In genomic region chr1:85225624-85226380, GRCh38 we compare ENCODE assay signal across 10 cellular contexts. TPM values are rescaled to one million over a fixed set of nuclear protein-coding genes. Genes with fewer than 3 reads are reported as not detected.
DNase-seq lines count a peak whose midpoint lies in the region; TF ChIP-seq lines count a peak whose summit lies in the region.
"Had no signal": no experiment of that assay in that cellular context is flagged by ENCODE, and none has a peak within 500 bp of the region (broad histone marks: within the 10 kb centered on the region; RNA-seq: fewer than 3 reads in every experiment).

No MANE protein-coding gene starts in this region.

- CTCF ChIA-PET in A673 (lab: Charles Lee) = interaction anchor here (0.5 kb wide), 1 partner anchor 34 kb away, joined by 3 read pairs; no protein-coding TSS in a partner anchor

- peak; percentile 74 for DNase-seq in A673 (ENCODE audit: low spot score)
- DNase-seq in colonic mucosa = no peak
- DNase-seq in mucosa of gallbladder (ENCODE audit: low spot score) = no peak
- DNase-seq in H9 = no peak
- DNase-seq in stimulated activated naive CD4-positive, alpha-beta T cell (lab: John Stamatoyannopoulos, UW) = no peak
- DNase-seq in breast epithelium (ENCODE audit: low spot score in 2 of 2) = no peak
- DNase-seq: occipital lobe; stimulated activated CD4-positive, alpha-beta T cell treated with anti-CD3 and anti-CD28 coated beads, Interleukin-4, amount 100 ng/mL, for 1 hour had no signal

- H3K9me3 ChIP-seq in A673 (ENCODE audit: low read depth, low read length, poor library complexity, severe bottlenecking) (no peaks in the 10 kb centered on the region), HUES64 (ENCODE audit: insufficient read depth, low read depth, low read length) (no peaks in the 10 kb centered on the region), colonic mucosa (no peaks in the 10 kb centered on the region), muscle layer of duodenum (ENCODE audit: control insufficient read depth in 1 of 2, low read length in 2 of 2) (no peaks in the 10 kb centered on the region), H9 (ENCODE audit: control insufficient read depth, low read depth, low read length) (no peaks in the 10 kb centered on the region), breast epithelium (no peaks in the 10 kb centered on the region)

- no peak overlapping the region; a peak in 1 of 5 replicates for H3K4me3 Mint-ChIP-seq in H9

- no peak overlapping the region for H3K23ac ChIP-seq in H9 (ENCODE audit: insufficient read length, low read depth, low read length)

- no peak overlapping the region for H2BK15ac ChIP-seq in H9 (ENCODE audit: low read depth, low read length)

- no peak overlapping the region for H4K91ac ChIP-seq in H9 (ENCODE audit: insufficient read length, low read depth, low read length)

- H3K27ac ChIP-seq in A673 (ENCODE audit: low read depth, low read length, poor library complexity, severe bottlenecking) (peak overlapping the region; percentile 19), HUES64 (ENCODE audit: low read depth, low read length) (peak overlapping the region; percentile 46), colonic mucosa (peak overlapping the region; percentile 13), muscle layer of duodenum (ENCODE audit: low read length) (peak overlapping the region; percentile 48), H9 (ENCODE audit: insufficient read length, low read depth, low read length) (no peak overlapping the region), breast epithelium (peak overlapping the region in 1 of 2 donors; percentile 26)

- H3K4me1 Mint-ChIP-seq in H9 = peaks cover 28 to 35% of the 10 kb centered on the region in 2 experiments

- H3K9me3 Mint-ChIP-seq in H9 = no peaks in the 10 kb centered on the region; a peak in 2 of 5 replicates

- H3K36me3 ChIP-seq in A673 (ENCODE audit: insufficient read depth, low read length, poor library complexity, severe bottlenecking) (no peaks in the 10 kb centered on the region), HUES64 (ENCODE audit: insufficient read depth, low read length) (no peaks in the 10 kb centered on the region), colonic mucosa (no peaks in the 10 kb centered on the region), muscle layer of duodenum (ENCODE audit: control insufficient read depth in 1 of 2, insufficient read depth in 2 of 2, low read length in 2 of 2) (no peaks in the 10 kb centered on the region), breast epithelium (no peaks in the 10 kb centered on the region)

- no peak overlapping the region for H3K56ac ChIP-seq in H9 (ENCODE audit: insufficient read length, low read depth, low read length)

- no peak overlapping the region for H2AK5ac ChIP-seq in H9 (ENCODE audit: insufficient read length, low read length)

- no peaks in the 10 kb centered on the region; the same call in none of the 2 replicates for H3K27me3 Mint-ChIP-seq in H9 (ENCODE audit: low read depth)

- no peaks in the 10 kb centered on the region for H3K79me1 ChIP-seq in H9 (ENCODE audit: insufficient read depth, low read depth, low read length, poor library complexity, severe bottlenecking)

- no peaks in the 10 kb centered on the region for H3K23me2 ChIP-seq in H9 (ENCODE audit: insufficient read length, low read depth, low read length, poor library complexity, severe bottlenecking)

- H2BK120ac ChIP-seq in H9 (ENCODE audit: low read depth, low read length, poor library complexity, severe bottlenecking) = no peak overlapping the region

- H3K4me3 ChIP-seq in A673 (ENCODE audit: low read depth, low read length, poor library complexity, severe bottlenecking) = no peak overlapping the region
- H3K4me3 ChIP-seq in HUES64 (ENCODE audit: low read length) = peak overlapping the region; percentile 24; the same call in 1 of the 2 replicates
- no peak overlapping the region for H3K4me3 ChIP-seq in colonic mucosa
- H3K4me3 ChIP-seq in muscle layer of duodenum (ENCODE audit: low read depth in 1 of 2, low read length in 2 of 2) = no peak overlapping the region
- no peak overlapping the region for H3K4me3 ChIP-seq in breast epithelium

- no peak overlapping the region for H3K4ac ChIP-seq in H9 (ENCODE audit: low read depth, low read length)

- POLR2A ChIA-PET in A673 (lab: Charles Lee; ENCODE audit: low non-redundant PET) = no interaction called here

- peaks cover 28% of the 10 kb centered on the region for H3K4me1 ChIP-seq in A673 (ENCODE audit: insufficient read depth, low read length, poor library complexity, severe bottlenecking)
- H3K4me1 ChIP-seq in HUES64 (ENCODE audit: insufficient read depth, low read length) = peaks cover 25% of the 10 kb centered on the region
- peaks cover 6% of the 10 kb centered on the region for H3K4me1 ChIP-seq in colonic mucosa
- peaks cover 7 to 15% of the 10 kb centered on the region in 2 donors for H3K4me1 ChIP-seq in muscle layer of duodenum (ENCODE audit: control insufficient read depth in 1 of 2, insufficient read depth in 2 of 2, low read length in 2 of 2)
- H3K4me1 ChIP-seq in H9 (ENCODE audit: insufficient read depth, low read length) = peaks cover 4% of the 10 kb centered on the region; the same call in 1 of the 2 replicates
- H3K4me1 ChIP-seq in breast epithelium = peaks cover 0 to 9% of the 10 kb centered on the region in 2 donors

- H3K27me3 ChIP-seq in A673 (replicated peaks; ENCODE audit: insufficient read depth, low read depth, low read length, poor library complexity) = no peaks in the 10 kb centered on the region
- H3K27me3 ChIP-seq in HUES64 (ENCODE audit: insufficient read depth, low read length) = no peaks in the 10 kb centered on the region
- no peaks in the 10 kb centered on the region for H3K27me3 ChIP-seq in colonic mucosa
- H3K27me3 ChIP-seq in muscle layer of duodenum (ENCODE audit: low read depth, low read length) = no peaks in the 10 kb centered on the region
- H3K27me3 ChIP-seq in H9 (ENCODE audit: insufficient read depth, low read length) = no peaks in the 10 kb centered on the region
- no peaks in the 10 kb centered on the region for H3K27me3 ChIP-seq in breast epithelium

- no peak overlapping the region for H2BK12ac ChIP-seq in H9 (ENCODE audit: insufficient read length, low read depth, low read length)

- H3T11ph ChIP-seq in H9 (ENCODE audit: low read length) = no peak overlapping the region

- intact Hi-C loops in A673 (cut with micrococcal nuclease; ENCODE audit: unreplicated experiment) = no loop called here
- intact Hi-C loops in colonic mucosa (cut with DNase I) = no loop called here
- intact Hi-C loops in breast epithelium (cut with DNase I; ENCODE audit: low total_unique reads) = no loop called here

- no peak overlapping the region for H2BK20ac ChIP-seq in H9 (ENCODE audit: low read depth, low read length, poor library complexity, severe bottlenecking)

- H3K14ac ChIP-seq in H9 (ENCODE audit: insufficient read depth, low read length) = no peak overlapping the region

- H2BK5ac ChIP-seq in H9 (ENCODE audit: insufficient read length, low read length) = no peak overlapping the region

- H3K4me2 ChIP-seq in H9 (ENCODE audit: insufficient read depth, insufficient read length, low read length) = no peak overlapping the region

- no peak overlapping the region for H2AFZ ChIP-seq in H9 (ENCODE audit: low read length)

- H3K27ac Mint-ChIP-seq in H9 = peak overlapping the region in 1 of 3 experiments; percentile 89; a peak in 3 of 7 replicates

- H3K9ac ChIP-seq in HUES64 (ENCODE audit: low read depth, low read length) = peak overlapping the region; percentile 21
- no peak overlapping the region for H3K9ac ChIP-seq in colonic mucosa (ENCODE audit: low read depth in 2 of 2, low read length in 2 of 2)
- H3K9ac ChIP-seq in H9 (ENCODE audit: extremely low read depth, insufficient read length, low read length) = no peak overlapping the region

- H4K8ac ChIP-seq in H9 (replicated peaks; ENCODE audit: insufficient read length, low read depth, low read length) = no peak overlapping the region

- no TSS peak for BruUV-seq in A673 (replicated peaks; lab: Mats Ljungman, UMichigan)

- H3K18ac ChIP-seq in H9 (ENCODE audit: insufficient read length, low read depth, low read length) = no peak overlapping the region

- H3K79me2 ChIP-seq in H9 (ENCODE audit: insufficient read depth, low read length) = no peaks in the 10 kb centered on the region

- no peaks in the 10 kb centered on the region for H4K20me1 ChIP-seq in H9 (ENCODE audit: control insufficient read depth, insufficient read depth, insufficient read length)

- WGBS in HUES64 = 74% methylated on average over 5 of the region's 5 CpGs
- WGBS in H9 (ENCODE audit: extremely low coverage, insufficient read length, low lambda C conversion rate) = no CpG with 5 or more reads among the region's 5 CpGs

- H4K5ac ChIP-seq in H9 (ENCODE audit: insufficient read length, low read depth, low read length) = no peak overlapping the region

- H3K36me3 Mint-ChIP-seq in H9 (ENCODE audit: insufficient read depth in 1 of 3, low read depth in 3 of 3) = no peaks in the 10 kb centered on the region

- no peak for TF ChIP-seq CTCF in A673 (conservative IDR thresholded peaks at IDR 0.05; ENCODE audit: low read depth, low read length)
- no peak for TF ChIP-seq CTCF in colonic mucosa (IDR thresholded peaks at IDR 0.05)
- no peak for TF ChIP-seq CTCF in H9 (conservative IDR thresholded peaks at IDR 0.05)
- TF ChIP-seq CTCF in breast epithelium (IDR thresholded peaks at IDR 0.05) = no peak

- TF ChIP-seq POLR2A in breast epithelium (IDR thresholded peaks at IDR 0.05) = no peak

RNA-seq across cellular contexts. Expression of gene SYDE2, which starts 25.0 kb away (rescaled TPM):
- total RNA-seq in A673 (2021) (10.4 and 10.9 TPM in 2 replicates), colonic mucosa (10 to 100 TPM in 1 of 2 donors, 1 to 10 TPM in 1; 6.5 to 14.6 TPM), mucosa of gallbladder (19.8 TPM), H9 (2021) (12.1 and 12.4 TPM in 2 replicates), breast epithelium (10 to 100 TPM; 10.6 to 26.5 (median 15.4) TPM)
- 4.3 TPM for polyA plus RNA-seq in HUES64 (2013, experiment 1 of 2)
- polyA plus RNA-seq in HUES64 (2013, experiment 2 of 2) = 4.5 TPM

RNA-seq across cellular contexts. Expression of gene C1orf52, which starts 33.7 kb away (rescaled TPM):
- total RNA-seq in A673 (2021) (30.2 and 31.9 TPM in 2 replicates), colonic mucosa (10 to 100 TPM; 11.3 to 19.9 TPM), mucosa of gallbladder (18.6 TPM), H9 (2021) (45.1 and 48.2 TPM in 2 replicates), breast epithelium (10 to 100 TPM; 11.6 to 21.6 (median 15.0) TPM)
- polyA plus RNA-seq in HUES64 (2013, experiment 1 of 2) = 28.5 TPM
- polyA plus RNA-seq in HUES64 (2013, experiment 2 of 2) = 28.8 TPM

RNA-seq across cellular contexts. Expression of gene BCL10, which starts 50.6 kb away (rescaled TPM):
- total RNA-seq in A673 (2021) = 18.1 and 20.9 TPM in 2 replicates
- 14.9 TPM for polyA plus RNA-seq in HUES64 (2013, experiment 1 of 2)
- 14.5 TPM for polyA plus RNA-seq in HUES64 (2013, experiment 2 of 2)
- 100 to 1,000 TPM in 1 of 2 donors, 10 to 100 TPM in 1; 80.7 to 167 TPM for total RNA-seq in colonic mucosa
- total RNA-seq in mucosa of gallbladder = 28.9 TPM
- total RNA-seq in H9 (2021) = 26.1 and 29.4 TPM in 2 replicates
- 10 to 100 TPM; 16.5 to 23.6 (median 17.7) TPM for total RNA-seq in breast epithelium
